ENCODE assay signal across 25 cellular contexts in the genomic region with DNA sequence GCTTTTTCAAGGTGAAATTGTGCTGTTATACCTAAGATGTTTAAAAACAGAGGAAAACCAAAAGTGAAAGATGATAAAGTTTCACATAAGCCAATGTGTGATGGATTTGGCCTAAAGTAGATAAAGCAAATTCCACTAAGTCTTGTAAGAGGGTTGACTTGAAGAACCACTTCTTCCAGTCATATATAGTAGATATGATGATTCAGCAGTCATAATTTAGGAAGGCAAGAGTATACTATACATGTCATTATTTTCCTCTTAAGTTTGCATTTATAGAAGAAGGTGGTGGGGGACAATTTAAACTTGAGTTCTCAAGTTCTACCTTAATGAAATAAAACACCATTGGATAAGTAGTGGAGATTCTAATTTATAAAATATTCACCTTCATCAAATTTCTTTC. TPM values are rescaled to one million over a fixed set of nuclear protein-coding genes. Genes with fewer than 3 reads are reported as not detected.
DNase-seq lines count a peak whose midpoint lies in the region; ATAC-seq, FAIRE-seq and TF ChIP-seq lines count a peak whose summit lies in the region.
"Had no signal": no experiment of that assay in that cellular context is flagged by ENCODE, and none has a peak within 500 bp of the region (broad histone marks: within the 10 kb centered on the region; RNA-seq: fewer than 3 reads in every experiment).

No MANE protein-coding gene starts in this region.

- peaks cover 16% of the 10 kb centered on the region for H3K4me1 Mint-ChIP-seq in T-helper 1 cell treated with Interleukin-12 subunit alpha and Interleukin-12 subunit beta and Interleukin-4 antibody, amounts not matched to agents 30 μg/mL and 1 μg/mL, for 36 hours (ENCODE audit: low read depth)
- no peaks in the 10 kb centered on the region for H3K4me1 Mint-ChIP-seq in glutamatergic neuron (ENCODE audit: low read depth, unreplicated experiment)

- SMC1A ChIA-PET in GM12878 (lab: Charles Lee; ENCODE audit: uncharacterized antibody, unreplicated experiment), result interaction anchor here (1.5 kb wide), 1 partner anchor 11 kb away, joined by 3 read pairs; no protein-coding TSS in a partner anchor

- H3K79me2 ChIP-seq in HepG2 (ENCODE audit: insufficient read depth, low read length) (no peaks in the 10 kb centered on the region), GM12878 (ENCODE audit: control insufficient read depth, insufficient read depth, low read length) (no peaks in the 10 kb centered on the region)

- intact Hi-C loops in HepG2 (cut with micrococcal nuclease; ENCODE audit: unreplicated experiment), result no loop called here
- intact Hi-C loops in right lobe of liver (cut with DNase I), result no loop called here
- intact Hi-C loops in GM12878 (cut with micrococcal nuclease; ENCODE audit: unreplicated experiment), result no loop called here
- intact Hi-C loops in thyroid gland (cut with DNase I), result no loop called here
- intact Hi-C loops in sciatic nerve (cut with DNase I), result no loop called here

- H3K9ac ChIP-seq in HepG2 (ENCODE audit: insufficient read depth, low read depth, low read length), result no peak overlapping the region
- H3K9ac ChIP-seq in GM12878 (ENCODE audit: control insufficient read depth, insufficient read depth, low read length), result no peak overlapping the region

- H3K9me3 ChIP-seq in HepG2 (ENCODE audit: low read length), result no peaks in the 10 kb centered on the region
- no peaks in the 10 kb centered on the region for H3K9me3 ChIP-seq in right lobe of liver
- H3K9me3 ChIP-seq in GM12878 (replicated peaks; ENCODE audit: control insufficient read depth, insufficient read depth, low read length), result no peaks in the 10 kb centered on the region
- no peaks in the 10 kb centered on the region for H3K9me3 ChIP-seq in thyroid gland
- H3K9me3 ChIP-seq: gastroesophageal sphincter, SJSA1, transverse colon had no signal

- H3K27me3 Mint-ChIP-seq in T-helper 1 cell treated with Interleukin-12 subunit alpha and Interleukin-12 subunit beta and Interleukin-4 antibody, amounts not matched to agents 30 μg/mL and 1 μg/mL, for 36 hours (ENCODE audit: low read depth), result no peaks in the 10 kb centered on the region
- no peaks in the 10 kb centered on the region for H3K27me3 Mint-ChIP-seq in glutamatergic neuron (ENCODE audit: unreplicated experiment)
- H3K27me3 Mint-ChIP-seq: activated CD4-positive, alpha-beta memory T cell treated with anti-CD3 and anti-CD28 coated beads for 36 hours had no signal

- no peaks in the 10 kb centered on the region for H4K20me1 ChIP-seq in HepG2 (ENCODE audit: insufficient read depth, low read length)
- no peaks in the 10 kb centered on the region for H4K20me1 ChIP-seq in GM12878 (ENCODE audit: control insufficient read depth, insufficient read depth)

- ATAC-seq in HepG2 (no peak), right lobe of liver (no peak), GM12878 (peak; percentile 30), sciatic nerve (no peak)
- ATAC-seq: gastroesophageal sphincter had no signal

- in situ Hi-C loops in HepG2 (cut with HindIII; ENCODE audit: extremely low pct_ligation_motif_present, low pct_unique_long_range_greater_than_20kb) (no loop called here), GM12878 (cut with MboI) (no loop called here)

- H3K27ac ChIP-seq in HepG2 (ENCODE audit: extremely low read length, insufficient read depth, low read length) (no peak overlapping the region), right lobe of liver (no peak overlapping the region), GM12878 (ENCODE audit: control insufficient read depth, insufficient read depth) (peak overlapping the region; percentile 15; the same call in 1 of the 2 replicates), thyroid gland (peak overlapping the region; percentile 49 to 68 (median 62))
- H3K27ac ChIP-seq: gastroesophageal sphincter, SJSA1, transverse colon had no signal

- POLR2A ChIA-PET in HepG2 (lab: Yijun Ruan, JAX) (no interaction called here), GM12878 (lab: Charles Lee) (no interaction called here)

- no peak for FAIRE-seq in HepG2 (lab: Jason Lieb, UNC)
- no peak for FAIRE-seq in GM12878 (lab: Jason Lieb, UNC)
- FAIRE-seq: endothelial cell of umbilical vein had no signal

- no peaks in the 10 kb centered on the region for H3K9me3 Mint-ChIP-seq in T-helper 1 cell treated with Interleukin-12 subunit alpha and Interleukin-12 subunit beta and Interleukin-4 antibody, amounts not matched to agents 30 μg/mL and 1 μg/mL, for 36 hours
- H3K9me3 Mint-ChIP-seq in glutamatergic neuron (ENCODE audit: unreplicated experiment), result no peaks in the 10 kb centered on the region
- H3K9me3 Mint-ChIP-seq: activated CD4-positive, alpha-beta memory T cell treated with anti-CD3 and anti-CD28 coated beads for 36 hours had no signal

- no peak for TF ChIP-seq CTCF in HepG2 (CRISPR knock-in tag; IDR thresholded peaks at IDR 0.05)
- TF ChIP-seq CTCF in right lobe of liver (IDR thresholded peaks at IDR 0.05), result no peak
- TF ChIP-seq CTCF in GM12878 (IDR thresholded peaks at IDR 0.05 in 2 of 3, conservative IDR thresholded peaks at IDR 0.05 in 1 of 3; ENCODE audit: control insufficient read depth in 2 of 3, extremely low read depth in 1 of 3, insufficient read depth in 1 of 3, low read depth in 3 of 3, low read length in 3 of 3), result no peak
- TF ChIP-seq CTCF in thyroid gland (IDR thresholded peaks at IDR 0.05), result no peak
- TF ChIP-seq CTCF in glutamatergic neuron (IDR thresholded peaks at IDR 0.05; ENCODE audit: partially characterized antibody, unreplicated experiment), result no peak

- TF ChIP-seq RAD21 in HepG2 (CRISPR knock-in tag; IDR thresholded peaks at IDR 0.05), result no peak
- TF ChIP-seq RAD21 in GM12878 (IDR thresholded peaks at IDR 0.05; ENCODE audit: insufficient read depth, low read depth, low read length), result no peak

- peaks cover 48% of the 10 kb centered on the region for H3K36me3 Mint-ChIP-seq in T-helper 1 cell treated with Interleukin-12 subunit alpha and Interleukin-12 subunit beta and Interleukin-4 antibody, amounts not matched to agents 30 μg/mL and 1 μg/mL, for 36 hours (ENCODE audit: low read depth)
- no peaks in the 10 kb centered on the region for H3K36me3 Mint-ChIP-seq in glutamatergic neuron (ENCODE audit: unreplicated experiment)

- H3K4me1 ChIP-seq in HepG2 (ENCODE audit: insufficient read depth, low read length) (no peaks in the 10 kb centered on the region), right lobe of liver (no peaks in the 10 kb centered on the region), GM12878 (ENCODE audit: control insufficient read depth, insufficient read depth, low read length) (peaks cover 16% of the 10 kb centered on the region), thyroid gland (peaks cover 57 to 66% of the 10 kb centered on the region in 2 donors)
- H3K4me1 ChIP-seq: gastroesophageal sphincter, SJSA1 had no signal

- H3K27ac Mint-ChIP-seq in T-helper 1 cell treated with Interleukin-12 subunit alpha and Interleukin-12 subunit beta and Interleukin-4 antibody, amounts not matched to agents 30 μg/mL and 1 μg/mL, for 36 hours, result peak overlapping the region; percentile 7
- H3K27ac Mint-ChIP-seq in glutamatergic neuron (ENCODE audit: unreplicated experiment), result no peak overlapping the region
- H3K27ac Mint-ChIP-seq: activated CD4-positive, alpha-beta memory T cell treated with anti-CD3 and anti-CD28 coated beads for 36 hours had no signal

- RAD21 ChIA-PET in GM12878 (lab: Charles Lee; ENCODE audit: unreplicated experiment), result no interaction called here

- H3K4me2 ChIP-seq in HepG2 (ENCODE audit: low read depth, low read length) (no peak overlapping the region), GM12878 (ENCODE audit: control insufficient read depth, insufficient read depth) (peak overlapping the region; percentile 49; the same call in 1 of the 2 replicates)
- H3K4me2 ChIP-seq: smooth muscle cell had no signal

- DNase-seq in T-helper 1 cell (no peak), HepG2 (ENCODE audit: low spot score) (no peak), right lobe of liver (no peak), GM12878 (ENCODE audit: low read depth, low spot score) (no peak), thyroid gland (no peak), sciatic nerve (ENCODE audit: low spot score) (no peak), glutamatergic neuron (no peak)
- DNase-seq: 8988T; activated CD4-positive, alpha-beta memory T cell treated with anti-CD3 and anti-CD28 coated beads for 36 hours; activated gamma-delta T cell; DMS79; mesendoderm; NCI-H1048; NCI-H187; NCI-H2171 treated with DMSO at 0.1 percent for 48 hours; NCI-H526; NK-92 treated with Interleukin-12 subunit alpha and Interleukin-12 subunit beta, amount 100 ng/mL, for 24 hours; occipital lobe; stimulated activated CD4-positive, alpha-beta T cell treated with anti-CD3 and anti-CD28 coated beads, Interleukin-1b, Interleukin-23, amount 100 ng/mL, for 48 hours; transverse colon had no signal

- no peak overlapping the region for H3K4me3 ChIP-seq in HepG2 (replicated peaks in 1 of 3; ENCODE audit: insufficient read depth in 1 of 3, low read depth in 2 of 3, low read length in 3 of 3)
- no peak overlapping the region for H3K4me3 ChIP-seq in right lobe of liver
- H3K4me3 ChIP-seq in GM12878, result no peak overlapping the region
- no peak overlapping the region for H3K4me3 ChIP-seq in thyroid gland (replicated peaks in 1 of 3)
- H3K4me3 ChIP-seq: gastroesophageal sphincter, SJSA1, smooth muscle cell, transverse colon had no signal

- H2AFZ ChIP-seq in HepG2 (ENCODE audit: low read length), result no peak overlapping the region
- H2AFZ ChIP-seq in GM12878 (ENCODE audit: control insufficient read depth, low read depth, low read length), result peak overlapping the region; percentile 22; the same call in 1 of the 2 replicates

- H3K27me3 ChIP-seq in HepG2 (ENCODE audit: control insufficient read depth in 1 of 2, insufficient read depth in 2 of 2, low read length in 2 of 2) (no peaks in the 10 kb centered on the region), right lobe of liver (no peaks in the 10 kb centered on the region), GM12878 (replicated peaks in 1 of 2; ENCODE audit: control insufficient read depth in 2 of 2, insufficient read depth in 2 of 2, low read length in 1 of 2) (no peaks in the 10 kb centered on the region), thyroid gland (no peaks in the 10 kb centered on the region)
- H3K27me3 ChIP-seq: gastroesophageal sphincter, SJSA1, transverse colon had no signal

- no peak overlapping the region for H3K4me3 Mint-ChIP-seq in T-helper 1 cell treated with Interleukin-12 subunit alpha and Interleukin-12 subunit beta and Interleukin-4 antibody, amounts not matched to agents 30 μg/mL and 1 μg/mL, for 36 hours
- H3K4me3 Mint-ChIP-seq in glutamatergic neuron (ENCODE audit: unreplicated experiment), result no peak overlapping the region
- H3K4me3 Mint-ChIP-seq: activated CD4-positive, alpha-beta memory T cell treated with anti-CD3 and anti-CD28 coated beads for 36 hours had no signal

- CTCF ChIA-PET in HepG2 (lab: Yijun Ruan, JAX; ENCODE audit: low intra/inter-chr PET ratio, low total read pairs) (no interaction called here), GM12878 (lab: Yijun Ruan, JAX) (no interaction called here)

- BruUV-seq in HepG2 (replicated peaks; lab: Mats Ljungman, UMichigan), result TSS peak; percentile 38
- no TSS peak for BruUV-seq in GM12878 (replicated peaks; lab: Mats Ljungman, UMichigan)

- H3K36me3 ChIP-seq in HepG2 (replicated peaks in 1 of 2; ENCODE audit: control insufficient read depth in 1 of 2, insufficient read depth in 2 of 2, low read length in 2 of 2) (peaks cover 1 to 19% of the 10 kb centered on the region in 2 experiments; a peak in 4 of 5 replicates), right lobe of liver (no peaks in the 10 kb centered on the region), GM12878 (ENCODE audit: control insufficient read depth in 2 of 2, insufficient read depth in 2 of 2, low read length in 1 of 2) (peaks cover 0 to 12% of the 10 kb centered on the region in 2 experiments; a peak in 1 of 4 replicates), thyroid gland (no peaks in the 10 kb centered on the region)
- H3K36me3 ChIP-seq: transverse colon had no signal

- TF ChIP-seq EP300 in HepG2 (IDR thresholded peaks at IDR 0.05; ENCODE audit: low read depth in 2 of 2, low read length in 2 of 2) (no peak), HepG2 (CRISPR knock-in tag; IDR thresholded peaks at IDR 0.05; ENCODE audit: borderline replicate concordance) (no peak), GM12878 (IDR thresholded peaks at IDR 0.05; ENCODE audit: borderline replicate concordance in 1 of 2, control insufficient read depth in 1 of 2, low read depth in 2 of 2, low read length in 2 of 2) (no peak)

- TF ChIP-seq POLR2A in HepG2 (IDR thresholded peaks at IDR 0.05; ENCODE audit: insufficient read depth in 1 of 2, low read depth in 2 of 2, low read length in 2 of 2), result no peak
- no peak for TF ChIP-seq POLR2A in right lobe of liver (IDR thresholded peaks at IDR 0.05)
- TF ChIP-seq POLR2A in GM12878 (IDR thresholded peaks at IDR 0.05; ENCODE audit: low read depth, low read length), result no peak
- TF ChIP-seq POLR2A in thyroid gland (IDR thresholded peaks at IDR 0.05), result no peak

RNA-seq across cellular contexts. Expression of a gene that starts 37.3 kb away (rescaled TPM):
- total RNA-seq in HepG2 (2016; rRNA removed; fragmentation: Illumina TruSeq; extraction: Trizol) (9.0 and 15.8 TPM in 2 replicates), right lobe of liver (10 to 100 TPM; 10.8 to 21.4 (median 17.2) TPM), GM12878 (2014; rRNA removed) (17.8 and 24.5 TPM in 2 replicates), GM12878 (2014; rRNA removed; fragmentation: Illumina TruSeq; extraction: Trizol) (35.0 and 36.3 TPM in 2 replicates), GM12878 (2021) (33.9 and 35.6 TPM in 2 replicates), thyroid gland (10 to 100 TPM; 53.9 to 71.4 (median 64.2) TPM), sciatic nerve (55.2 TPM), glutamatergic neuron (ENCODE audit: unreplicated experiment) (4.3 TPM)
- total RNA-seq in HepG2 (2016; cell fraction: cytosol; rRNA removed; fragmentation: Illumina TruSeq; extraction: Trizol; ENCODE audit: low read depth), result 3.5 and 8.1 TPM in 2 replicates
- 9.8 and 12.7 TPM in 2 replicates for total RNA-seq in HepG2 (2016; cell fraction: insoluble cytoplasmic fraction; rRNA removed; fragmentation: Illumina TruSeq; extraction: Trizol)
- 9.7 and 10.0 TPM in 2 replicates for total RNA-seq in HepG2 (2016; cell fraction: membrane; rRNA removed; fragmentation: Illumina TruSeq; extraction: Trizol)
- 18.8 and 22.6 TPM in 2 replicates for total RNA-seq in HepG2 (2016; cell fraction: nucleus; rRNA removed; fragmentation: Illumina TruSeq; extraction: Trizol)
- polyA plus RNA-seq in HepG2 (2011; rRNA removed) (17.5 and 22.0 TPM in 2 replicates), GM12878 (2011; rRNA removed) (77.3 and 89.2 TPM in 2 replicates), GM12878 (2014; fragmentation: Illumina TruSeq; extraction: Trizol) (50.1 and 64.6 TPM in 2 replicates), GM12878 (2014; fragmentation: Nextera tagmentation; extraction: Ambion mirVana) (10 to 100 TPM; 16.9 to 23.0 TPM), GM12878 (2014; rRNA removed) (39.7 and 40.9 TPM in 2 replicates), GM12878 (2016; fragmentation: Nextera tagmentation; extraction: Ambion mirVana) (10 to 100 TPM; 24.2 to 31.6 TPM)
- polyA plus RNA-seq in HepG2 (2011; cell fraction: cytosol; rRNA removed), result 4.7 and 6.0 TPM in 2 replicates
- 36.1 and 40.1 TPM in 2 replicates for polyA plus RNA-seq in HepG2 (2011; cell fraction: nucleus; rRNA removed)
- 14.5 TPM in 2 replicates for polyA plus RNA-seq in HepG2 (2012)
- polyA plus RNA-seq in HepG2 (2016; cell fraction: cytosol; fragmentation: Illumina TruSeq; extraction: Trizol; ENCODE audit: low read depth), result 5.2 and 6.8 TPM in 2 replicates
- polyA plus RNA-seq in HepG2 (2016; cell fraction: insoluble cytoplasmic fraction; fragmentation: Illumina TruSeq; extraction: Trizol; ENCODE audit: low read depth), result 10.5 and 12.9 TPM in 2 replicates
- 7.1 and 7.3 TPM in 2 replicates for polyA plus RNA-seq in HepG2 (2016; cell fraction: membrane; fragmentation: Illumina TruSeq; extraction: Trizol; ENCODE audit: low read depth)
- 55.0 and 55.4 TPM in 2 replicates for polyA plus RNA-seq in HepG2 (2016; cell fraction: nucleus; fragmentation: Illumina TruSeq; extraction: Trizol; ENCODE audit: insufficient read depth, low read depth)
- 6.7 and 7.2 TPM in 2 replicates for polyA minus RNA-seq in HepG2 (2011; rRNA and poly(A)+ RNA removed; ENCODE audit: low replicate concordance)
- 3.6 and 5.0 TPM in 2 replicates for polyA minus RNA-seq in HepG2 (2011; cell fraction: cytosol; rRNA and poly(A)+ RNA removed)
- polyA minus RNA-seq in HepG2 (2011; cell fraction: nucleus; rRNA and poly(A)+ RNA removed), result 23.8 and 26.6 TPM in 2 replicates
- 69.4 and 73.9 TPM in 2 replicates for total RNA-seq in GM12878 (2013; cell fraction: nucleolus; rRNA removed)
- 61.1 TPM for polyA plus RNA-seq in GM12878 (2011; ENCODE audit: low read depth)
- polyA plus RNA-seq in GM12878 (2011; cell fraction: cytosol; rRNA removed), result 30.5 and 35.1 TPM in 2 replicates
- polyA plus RNA-seq in GM12878 (2011; cell fraction: nucleus; rRNA removed), result 74.2 and 92.7 TPM in 2 replicates
- 49.4 and 62.6 TPM in 2 replicates for polyA plus RNA-seq in GM12878 (2012)
- polyA minus RNA-seq in GM12878 (2011; rRNA and poly(A)+ RNA removed), result 25.4 and 33.2 TPM in 2 replicates
- 12.0 and 12.8 TPM in 2 replicates for polyA minus RNA-seq in GM12878 (2011; cell fraction: cytosol; rRNA and poly(A)+ RNA removed)
- polyA minus RNA-seq in GM12878 (2011; cell fraction: nucleus; rRNA and poly(A)+ RNA removed), result 18.4 and 27.5 TPM in 2 replicates

RNA-seq across cellular contexts. Expression of a gene that starts 52.3 kb away (rescaled TPM):
- total RNA-seq in HepG2 (2016; rRNA removed; fragmentation: Illumina TruSeq; extraction: Trizol) (21.6 and 28.3 TPM in 2 replicates), right lobe of liver (1 to 10 TPM; 5.8 to 9.5 (median 7.3) TPM), GM12878 (2014; rRNA removed) (7.5 and 9.4 TPM in 2 replicates), GM12878 (2014; rRNA removed; fragmentation: Illumina TruSeq; extraction: Trizol) (11.4 and 11.7 TPM in 2 replicates), GM12878 (2021) (10.6 and 12.3 TPM in 2 replicates), thyroid gland (100 to 1,000 TPM in 2 of 4 donors, 10 to 100 TPM in 2; 82.2 to 172 (median 98.0) TPM), sciatic nerve (18.9 TPM), glutamatergic neuron (ENCODE audit: unreplicated experiment) (46.1 TPM)
- 3.2 and 3.7 TPM in 2 replicates for total RNA-seq in HepG2 (2016; cell fraction: cytosol; rRNA removed; fragmentation: Illumina TruSeq; extraction: Trizol; ENCODE audit: low read depth)
- 21.1 and 26.2 TPM in 2 replicates for total RNA-seq in HepG2 (2016; cell fraction: insoluble cytoplasmic fraction; rRNA removed; fragmentation: Illumina TruSeq; extraction: Trizol)
- 12.9 and 13.0 TPM in 2 replicates for total RNA-seq in HepG2 (2016; cell fraction: membrane; rRNA removed; fragmentation: Illumina TruSeq; extraction: Trizol)
- 21.1 and 23.4 TPM in 2 replicates for total RNA-seq in HepG2 (2016; cell fraction: nucleus; rRNA removed; fragmentation: Illumina TruSeq; extraction: Trizol)
- polyA plus RNA-seq in HepG2 (2011; rRNA removed) (11.0 and 13.4 TPM in 2 replicates), GM12878 (2011; rRNA removed) (11.4 and 13.9 TPM in 2 replicates), GM12878 (2014; fragmentation: Illumina TruSeq; extraction: Trizol) (13.5 and 16.6 TPM in 2 replicates), GM12878 (2014; fragmentation: Nextera tagmentation; extraction: Ambion mirVana) (1 to 10 TPM; 5.1 to 5.7 TPM), GM12878 (2014; rRNA removed) (8.6 and 11.1 TPM in 2 replicates), GM12878 (2016; fragmentation: Nextera tagmentation; extraction: Ambion mirVana) (10 to 100 TPM; 11.1 to 11.3 TPM)
- polyA plus RNA-seq in HepG2 (2011; cell fraction: cytosol; rRNA removed), result 6.5 and 8.7 TPM in 2 replicates
- 11.5 and 13.2 TPM in 2 replicates for polyA plus RNA-seq in HepG2 (2011; cell fraction: nucleus; rRNA removed)
- 12.5 and 13.4 TPM in 2 replicates for polyA plus RNA-seq in HepG2 (2012)
- polyA plus RNA-seq in HepG2 (2016; cell fraction: cytosol; fragmentation: Illumina TruSeq; extraction: Trizol; ENCODE audit: low read depth), result 1.7 and 1.8 TPM in 2 replicates
- 24.7 and 26.7 TPM in 2 replicates for polyA plus RNA-seq in HepG2 (2016; cell fraction: insoluble cytoplasmic fraction; fragmentation: Illumina TruSeq; extraction: Trizol; ENCODE audit: low read depth)
- polyA plus RNA-seq in HepG2 (2016; cell fraction: membrane; fragmentation: Illumina TruSeq; extraction: Trizol; ENCODE audit: low read depth), result 7.0 and 7.6 TPM in 2 replicates
- 36.4 and 40.4 TPM in 2 replicates for polyA plus RNA-seq in HepG2 (2016; cell fraction: nucleus; fragmentation: Illumina TruSeq; extraction: Trizol; ENCODE audit: insufficient read depth, low read depth)
- polyA minus RNA-seq in HepG2 (2011; rRNA and poly(A)+ RNA removed; ENCODE audit: low replicate concordance), result 5.9 and 18.2 TPM in 2 replicates
- 8.4 and 9.7 TPM in 2 replicates for polyA minus RNA-seq in HepG2 (2011; cell fraction: cytosol; rRNA and poly(A)+ RNA removed)
- polyA minus RNA-seq in HepG2 (2011; cell fraction: nucleus; rRNA and poly(A)+ RNA removed), result 17.5 and 20.1 TPM in 2 replicates
- 7.5 and 23.5 TPM in 2 replicates for total RNA-seq in GM12878 (2013; cell fraction: nucleolus; rRNA removed)
- polyA plus RNA-seq in GM12878 (2011; ENCODE audit: low read depth), result 4.5 TPM
- 5.1 TPM in 2 replicates for polyA plus RNA-seq in GM12878 (2011; cell fraction: cytosol; rRNA removed)
- 8.9 and 12.5 TPM in 2 replicates for polyA plus RNA-seq in GM12878 (2011; cell fraction: nucleus; rRNA removed)
- polyA plus RNA-seq in GM12878 (2012), result 6.3 and 6.5 TPM in 2 replicates
- 8.1 and 8.5 TPM in 2 replicates for polyA minus RNA-seq in GM12878 (2011; rRNA and poly(A)+ RNA removed)
- polyA minus RNA-seq in GM12878 (2011; cell fraction: cytosol; rRNA and poly(A)+ RNA removed), result 2.8 and 4.2 TPM in 2 replicates
- 3.7 and 6.2 TPM in 2 replicates for polyA minus RNA-seq in GM12878 (2011; cell fraction: nucleus; rRNA and poly(A)+ RNA removed)

Comparison
In these comparisons a context has a peak if more than half of its experiments do, and no peak if none do; other contexts are left out.
1. H3K27ac ChIP-seq: peak in GM12878 (single experiment) and thyroid gland (3 of 3); none in HepG2 (single experiment) and right lobe of liver (0 of 3).